31 cellular contexts compared by ENCODE assay signal in the genomic region with DNA sequence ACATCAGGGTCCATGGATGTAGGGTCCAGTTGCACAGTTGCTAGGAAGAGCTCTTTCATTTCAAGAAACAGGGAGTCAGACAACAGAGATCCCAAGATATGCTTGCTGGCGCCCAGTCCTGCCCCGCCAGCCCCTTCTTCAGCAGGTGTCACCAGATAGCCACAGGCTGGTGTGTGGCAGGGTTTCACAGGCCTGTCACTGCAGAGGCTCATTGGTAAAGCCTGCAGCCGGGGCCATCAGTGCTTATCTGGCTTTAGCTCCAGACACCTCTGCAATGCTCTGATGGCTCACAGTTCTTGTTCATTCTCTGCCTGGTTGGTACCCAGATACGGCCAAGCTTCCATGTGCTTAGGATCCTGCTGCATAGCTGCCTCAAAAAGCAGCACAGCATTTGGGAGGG.
"Had no signal": no experiment of that assay in that cellular context is flagged by ENCODE, and none has a peak within 500 bp of the region (broad histone marks: within the 10 kb centered on the region; RNA-seq: fewer than 3 reads in every experiment).

No MANE protein-coding gene starts in this region.

- DNase-seq: activated CD4-positive, alpha-beta T cell treated with anti-CD3 and anti-CD28 coated beads for 1 hour; activated CD4-positive, alpha-beta T cell treated with anti-CD3 and anti-CD28 coated beads for 48 hours; activated CD4-positive, alpha-beta T cell treated with anti-CD3 and anti-CD28 coated beads, Interleukin-2, amount 50 U/mL, for 1 hour; activated CD4-positive, alpha-beta T cell treated with anti-CD3 and anti-CD28 coated beads, Interleukin-2, amount 50 U/mL, for 48 hours; activated CD8-positive, alpha-beta memory T cell treated with anti-CD3 and anti-CD28 coated beads for 24 hours; activated CD8-positive, alpha-beta T cell treated with anti-CD3 and anti-CD28 coated beads for 36 hours; activated effector memory CD4-positive, alpha-beta T cell treated with Interleukin-2 at 50 U/mL for 16 hours; activated naive CD4-positive, alpha-beta T cell treated with anti-CD3 and anti-CD28 coated beads, Interleukin-2, amount 10 ng/mL, durations not matched to agents 7 days and 5 days; activated naive CD8-positive, alpha-beta T cell treated with anti-CD3 and anti-CD28 coated beads, Interleukin-2, amount 10 ng/mL, durations not matched to agents 7 days and 5 days; activated T-cell treated with anti-CD3 and anti-CD28 coated beads, Interleukin-2, amount 50 U/mL, for 4 hours; amygdala; aorta; body of pancreas; caudate nucleus; cortex of kidney; dermis blood vessel endothelial cell; effector CD4-positive, alpha-beta T cell; effector memory CD8-positive, alpha-beta T cell; erythroblast; foreskin keratinocyte; gastrocnemius medialis; glutamatergic neuron; heart left ventricle; T-helper 1 cell; T-helper 17 cell; T1000 had no signal

- H3K27ac ChIP-seq: body of pancreas, esophagus muscularis mucosa, foreskin keratinocyte, gastrocnemius medialis, heart left ventricle, VCaP had no signal

- H3K27me3 ChIP-seq: body of pancreas, esophagus muscularis mucosa, foreskin keratinocyte, gastrocnemius medialis, heart left ventricle had no signal

- H3K4me1 ChIP-seq: body of pancreas, esophagus muscularis mucosa, foreskin keratinocyte, gastrocnemius medialis, heart left ventricle had no signal

- H3K4me3 ChIP-seq: body of pancreas, esophagus muscularis mucosa, gastrocnemius medialis, heart left ventricle had no signal

- ATAC-seq: activated CD8-positive, alpha-beta T cell treated with anti-CD3 and anti-CD28 coated beads for 36 hours; activated naive CD4-positive, alpha-beta T cell treated with anti-CD3 and anti-CD28 coated beads, Interleukin-2, amount 50 U/mL, for 72 hours; activated T-cell treated with anti-CD3 and anti-CD28 coated beads, Interleukin-2, amount 50 U/mL, for 4 hours; activated T-helper 17 cell treated with anti-CD3 and anti-CD28 coated beads, Interleukin-2, amount 50 U/mL, for 72 hours; body of pancreas; effector memory CD8-positive, alpha-beta T cell; foreskin keratinocyte; gastrocnemius medialis; heart left ventricle; T-helper 17 cell; WTC11 had no signal
